ENCODE assay signal across 7 cellular contexts in the genomic region with DNA sequence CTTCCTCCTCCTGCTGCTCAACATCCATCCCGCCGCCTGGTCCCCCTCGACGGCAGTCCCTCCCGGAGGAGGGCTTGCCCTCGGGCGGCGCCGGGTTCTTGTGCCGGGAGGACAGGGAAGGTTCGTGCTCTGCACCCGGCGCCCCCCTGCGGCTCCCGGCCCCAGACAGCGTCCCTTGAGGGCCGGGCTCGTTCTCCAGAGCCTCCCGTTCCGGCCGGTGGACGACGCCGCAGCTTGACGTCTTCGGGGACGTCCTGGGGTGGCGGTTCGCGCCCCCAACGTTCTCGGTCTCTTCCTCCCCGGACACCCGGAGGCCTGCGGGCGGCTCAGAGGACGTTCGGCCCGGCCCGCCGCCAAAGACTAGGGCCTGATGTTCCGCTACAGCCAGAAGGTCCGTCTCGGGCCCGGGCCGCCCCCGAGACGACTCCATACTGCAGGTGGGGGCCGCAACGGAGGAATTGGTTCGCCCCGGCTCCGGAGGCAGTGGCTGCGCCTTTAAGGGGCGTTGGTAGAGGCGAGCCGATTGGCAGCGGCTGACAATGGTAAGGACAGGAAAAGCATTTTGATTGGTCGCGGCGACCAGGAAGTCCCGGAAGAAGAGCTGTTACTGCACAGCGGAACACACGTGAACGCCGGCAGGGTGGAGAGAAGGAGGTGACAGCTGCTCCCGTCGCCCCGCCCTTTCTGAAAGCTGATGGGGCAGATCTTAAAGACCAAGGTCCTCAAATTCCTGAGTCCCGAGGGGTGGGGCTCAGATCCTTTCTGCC. TPM values are rescaled to one million over a fixed set of nuclear protein-coding genes. Genes with fewer than 3 reads are reported as not detected.
A peak's percentile ranks its signal among the peaks of the same experiment; 100 is the strongest.
DNase-seq lines count a peak whose midpoint lies in the region; ATAC-seq, FAIRE-seq and TF ChIP-seq lines count a peak whose summit lies in the region.

Gene BORCS6, minus strand, starts transcription at position 470 of the 767 bp plus-strand sequence. Its CDS starts 40 bp downstream, at position 430.

- no peak within 1 kb of the TSS for H3K4me3 Mint-ChIP-seq in T-helper 2 cell treated with Interferon-gamma antibody and Interleukin-4, amounts not matched to agents 5 μg/mL and 100 μg/mL, for 36 hours
- no peak within 1 kb of the TSS for H3K4me3 Mint-ChIP-seq in astrocyte (ENCODE audit: unreplicated experiment)

- ATAC-seq in GM18499 (IDR thresholded peaks at IDR 0.05; ENCODE audit: insufficient read depth, unreplicated experiment) (peak; percentile 31), HG02970 (IDR thresholded peaks at IDR 0.05; ENCODE audit: low FRiP score, unreplicated experiment) (peak; percentile 45)

- H3K4me2 ChIP-seq in astrocyte (ENCODE audit: low read length): peak within 1 kb of the TSS; percentile 89

- no peaks in the 10 kb centered on the region for H3K27me3 ChIP-seq in astrocyte (ENCODE audit: insufficient read depth, low read length)

- peak within 1 kb of the TSS; percentile 70 for H3K4me3 ChIP-seq in astrocyte (ENCODE audit: insufficient read depth, low read depth, low read length)

- TF ChIP-seq CTCF in astrocyte (IDR thresholded peaks at IDR 0.05; ENCODE audit: insufficient read depth, low read depth, low read length): no peak

- peaks cover 24% of the 10 kb centered on the region for H4K20me1 ChIP-seq in astrocyte (ENCODE audit: insufficient read depth, low read length)

- H3K27ac ChIP-seq in astrocyte (ENCODE audit: low read depth, low read length): peak within 1 kb of the TSS; percentile 73

- H3K27ac Mint-ChIP-seq in T-helper 2 cell treated with Interferon-gamma antibody and Interleukin-4, amounts not matched to agents 5 μg/mL and 100 μg/mL, for 36 hours: peak within 1 kb of the TSS; percentile 93
- H3K27ac Mint-ChIP-seq in astrocyte (ENCODE audit: unreplicated experiment): peak within 1 kb of the TSS; percentile 15

- FAIRE-seq in astrocyte (lab: Jason Lieb, UNC): no peak

- peaks cover 10% of the 10 kb centered on the region for H3K4me1 Mint-ChIP-seq in T-helper 2 cell treated with Interferon-gamma antibody and Interleukin-4, amounts not matched to agents 5 μg/mL and 100 μg/mL, for 36 hours (ENCODE audit: low read depth)
- no peaks in the 10 kb centered on the region for H3K4me1 Mint-ChIP-seq in astrocyte (ENCODE audit: low read depth, unreplicated experiment)

- peaks cover 33% of the 10 kb centered on the region for H3K4me1 ChIP-seq in astrocyte (ENCODE audit: insufficient read depth, low read length)

- peak within 1 kb of the TSS; percentile 77 for H2AFZ ChIP-seq in astrocyte (ENCODE audit: low read depth, low read length)

- no peaks in the 10 kb centered on the region for H3K9me3 ChIP-seq in astrocyte (ENCODE audit: insufficient read depth, low read depth, low read length)

- no peaks in the 10 kb centered on the region for H3K27me3 Mint-ChIP-seq in T-helper 2 cell treated with Interferon-gamma antibody and Interleukin-4, amounts not matched to agents 5 μg/mL and 100 μg/mL, for 36 hours (ENCODE audit: low read depth)
- no peaks in the 10 kb centered on the region for H3K27me3 Mint-ChIP-seq in astrocyte (ENCODE audit: low read depth, unreplicated experiment)

- H3K79me2 ChIP-seq in astrocyte (ENCODE audit: insufficient read depth, low read length): peaks cover 15% of the 10 kb centered on the region

- H3K9me3 Mint-ChIP-seq in T-helper 2 cell treated with Interferon-gamma antibody and Interleukin-4, amounts not matched to agents 5 μg/mL and 100 μg/mL, for 36 hours: no peaks in the 10 kb centered on the region
- no peaks in the 10 kb centered on the region for H3K9me3 Mint-ChIP-seq in astrocyte (ENCODE audit: unreplicated experiment)

- H3K9ac ChIP-seq in astrocyte (ENCODE audit: low read length): peak within 1 kb of the TSS; percentile 85

- no peaks in the 10 kb centered on the region for H3K36me3 Mint-ChIP-seq in T-helper 2 cell treated with Interferon-gamma antibody and Interleukin-4, amounts not matched to agents 5 μg/mL and 100 μg/mL, for 36 hours (ENCODE audit: low read depth)
- H3K36me3 Mint-ChIP-seq in astrocyte (ENCODE audit: low read depth, unreplicated experiment): no peaks in the 10 kb centered on the region

- DNase-seq in NCI-H1930 (lab: John Stamatoyannopoulos, UW): peak; percentile 92 to 93
- peak; percentile 96 for DNase-seq in T-helper 2 cell treated with Interferon-gamma antibody and Interleukin-4, amounts not matched to agents 5 μg/mL and 100 μg/mL, for 36 hours (ENCODE audit: low spot score)
- DNase-seq in astrocyte (ENCODE audit: low read depth): peak; percentile 97
- DNase-seq in hepatic stellate cell (ENCODE audit: low spot score): peak; percentile 98
- DNase-seq in retina: peak; percentile 96

- no peaks in the 10 kb centered on the region for H3K36me3 ChIP-seq in astrocyte (ENCODE audit: insufficient read depth, low read length)

RNA-seq across cellular contexts. Expression of gene BORCS6, which starts in this region (rescaled TPM):
- total RNA-seq in astrocyte: 5.7 and 6.6 TPM in 2 replicates

Comparison
In these comparisons a context has a peak if more than half of its experiments do, and no peak if none do; other contexts are left out.
1. Peak in every context shown above with its lines: DNase-seq, ATAC-seq, H3K4me3 ChIP-seq and H3K27ac ChIP-seq.